24 cellular contexts compared by ENCODE assay signal in genomic region chr1:203196371-203196770, GRCh38. TPM values are rescaled to one million over a fixed set of nuclear protein-coding genes. Genes with fewer than 3 reads are reported as not detected.
DNase-seq lines count a peak whose midpoint lies in the region; ATAC-seq, FAIRE-seq and TF ChIP-seq lines count a peak whose summit lies in the region.
"Had no signal": no experiment of that assay in that cellular context is flagged by ENCODE, and none has a peak within 500 bp of the region (broad histone marks: within the 10 kb centered on the region; RNA-seq: fewer than 3 reads in every experiment).

No MANE protein-coding gene starts in this region.

- POLR2A ChIA-PET in K562 (lab: Yijun Ruan, JAX) = interaction anchor here (0.7 to 1.0 kb wide), 5 partner anchors 15 to 484 kb away, joined by 3 to 4 read pairs (median 3); no protein-coding TSS in a partner anchor

- no peak overlapping the region for H2AK5ac ChIP-seq in H9 (ENCODE audit: insufficient read length, low read length)

- TF ChIP-seq RAD21 in K562 (CRISPR knock-in tag; conservative IDR thresholded peaks at IDR 0.05 in 1 of 2, IDR thresholded peaks at IDR 0.05 in 1 of 2) = no peak

- no peak for TF ChIP-seq POLR2A in K562 (conservative IDR thresholded peaks at IDR 0.05)

- H3T11ph ChIP-seq in H9 (ENCODE audit: low read length) = no peak overlapping the region

- H3K9me3 ChIP-seq in H9 (ENCODE audit: control insufficient read depth, low read depth, low read length) (no peaks in the 10 kb centered on the region), K562 (replicated peaks; ENCODE audit: control insufficient read depth, insufficient read depth, low read depth, low read length) (no peaks in the 10 kb centered on the region), upper lobe of right lung (no peaks in the 10 kb centered on the region)
- H3K9me3 ChIP-seq: BLaER1, body of pancreas, pancreas had no signal

- intact Hi-C loops in K562 (cut with micrococcal nuclease) (no loop called here), upper lobe of right lung (cut with DNase I) (no loop called here)

- H2BK5ac ChIP-seq in H9 (ENCODE audit: insufficient read length, low read length) = no peak overlapping the region

- no peak overlapping the region for H2BK120ac ChIP-seq in H9 (ENCODE audit: low read depth, low read length, poor library complexity, severe bottlenecking)

- H2BK12ac ChIP-seq in H9 (ENCODE audit: insufficient read length, low read depth, low read length) = no peak overlapping the region

- no peak overlapping the region for H3K4me3 Mint-ChIP-seq in H9
- H3K4me3 Mint-ChIP-seq in T-helper 2 cell treated with Interferon-gamma antibody and Interleukin-4, amounts not matched to agents 5 μg/mL and 100 μg/mL, for 36 hours = no peak overlapping the region
- H3K4me3 Mint-ChIP-seq: activated CD8-positive, alpha-beta T cell treated with anti-CD3 and anti-CD28 coated beads for 36 hours; activated naive CD4-positive, alpha-beta T cell treated with anti-CD3 and anti-CD28 coated beads, Interleukin-2, amount 50 U/mL, for 24 hours; activated T-cell treated with anti-CD3 and anti-CD28 coated beads, Interleukin-2, amount 50 U/mL, for 24 hours had no signal

- H3K23me2 ChIP-seq in H9 (ENCODE audit: insufficient read length, low read depth, low read length, poor library complexity, severe bottlenecking) = no peaks in the 10 kb centered on the region

- no peak overlapping the region for H3K27ac Mint-ChIP-seq in H9
- H3K27ac Mint-ChIP-seq in T-helper 2 cell treated with Interferon-gamma antibody and Interleukin-4, amounts not matched to agents 5 μg/mL and 100 μg/mL, for 36 hours = no peak overlapping the region
- H3K27ac Mint-ChIP-seq: activated CD8-positive, alpha-beta T cell treated with anti-CD3 and anti-CD28 coated beads for 36 hours; activated naive CD4-positive, alpha-beta T cell treated with anti-CD3 and anti-CD28 coated beads, Interleukin-2, amount 50 U/mL, for 24 hours; activated T-cell treated with anti-CD3 and anti-CD28 coated beads, Interleukin-2, amount 50 U/mL, for 24 hours had no signal

- H3K4ac ChIP-seq in H9 (ENCODE audit: low read depth, low read length) = no peak overlapping the region

- H2BK15ac ChIP-seq in H9 (ENCODE audit: low read depth, low read length) = no peak overlapping the region

- no peak overlapping the region for H3K56ac ChIP-seq in H9 (ENCODE audit: insufficient read length, low read depth, low read length)

- H4K5ac ChIP-seq in H9 (ENCODE audit: insufficient read length, low read depth, low read length) = no peak overlapping the region

- H3K23ac ChIP-seq in H9 (ENCODE audit: insufficient read length, low read depth, low read length) = no peak overlapping the region

- H3K79me2 ChIP-seq in H9 (ENCODE audit: insufficient read depth, low read length) (no peaks in the 10 kb centered on the region), K562 (ENCODE audit: control insufficient read depth, insufficient read depth, low read length) (no peaks in the 10 kb centered on the region)

- DNase-seq in H9 (peak; percentile 49), K562 (ENCODE audit: extremely low read depth in 1 of 4, low spot score in 3 of 4) (peak; percentile 22 to 70 (median 49)), myocyte (ENCODE audit: low read depth) (peak; percentile 49), upper lobe of right lung (peak; percentile 40), LoVo (ENCODE audit: low spot score) (no peak)
- DNase-seq in T-helper 2 cell treated with Interferon-gamma antibody and Interleukin-4, amounts not matched to agents 5 μg/mL and 100 μg/mL, for 36 hours (ENCODE audit: low spot score) = no peak
- DNase-seq: activated CD8-positive, alpha-beta T cell treated with anti-CD3 and anti-CD28 coated beads for 36 hours; activated T-cell treated with anti-CD3 and anti-CD28 coated beads, Interleukin-2, amount 50 U/mL, for 24 hours; body of pancreas; dermis blood vessel endothelial cell; MM.1S; NCI-H187 treated with DMSO at 0.1 percent for 48 hours; NCI-H446; stimulated activated CD4-positive, alpha-beta T cell treated with anti-CD3 and anti-CD28 coated beads, Interleukin-4, amount 100 ng/mL, for 4 hours; substantia nigra had no signal

- H3K27me3 Mint-ChIP-seq in H9 (ENCODE audit: low read depth) = peaks cover 13% of the 10 kb centered on the region
- H3K27me3 Mint-ChIP-seq in T-helper 2 cell treated with Interferon-gamma antibody and Interleukin-4, amounts not matched to agents 5 μg/mL and 100 μg/mL, for 36 hours (ENCODE audit: low read depth) = peaks cover 9% of the 10 kb centered on the region
- H3K27me3 Mint-ChIP-seq: activated CD8-positive, alpha-beta T cell treated with anti-CD3 and anti-CD28 coated beads for 36 hours had no signal

- BruUV-seq in K562 (replicated peaks; lab: Mats Ljungman, UMichigan) = no TSS peak

- no peaks in the 10 kb centered on the region for H3K27me3 ChIP-seq in H9 (ENCODE audit: insufficient read depth, low read length)
- peaks cover 15 to 30% of the 10 kb centered on the region in 2 experiments; a peak in 4 of 5 replicates for H3K27me3 ChIP-seq in K562 (ENCODE audit: control insufficient read depth in 2 of 2, insufficient read depth in 2 of 2, low read length in 2 of 2)
- no peaks in the 10 kb centered on the region for H3K27me3 ChIP-seq in upper lobe of right lung
- H3K27me3 ChIP-seq: BLaER1, body of pancreas, pancreas had no signal

- peak; percentile 42 for FAIRE-seq in K562 (lab: Jason Lieb, UNC)
- FAIRE-seq: GM12892, pancreas had no signal

- H3K9ac ChIP-seq in H9 (ENCODE audit: extremely low read depth, insufficient read length, low read length) (no peak overlapping the region), K562 (ENCODE audit: insufficient read depth in 1 of 2, low read depth in 2 of 2, low read length in 2 of 2) (no peak overlapping the region)
- H3K9ac ChIP-seq: BLaER1 had no signal

- H3K4me3 ChIP-seq in K562 (no peak overlapping the region), upper lobe of right lung (no peak overlapping the region)
- H3K4me3 ChIP-seq: BLaER1, body of pancreas, pancreas, skin epidermis had no signal

- no peak for TF ChIP-seq EP300 in K562 (IDR thresholded peaks at IDR 0.05; ENCODE audit: low read length)

- peak; percentile 46; the same call in 2 of the 3 replicates for TF ChIP-seq CTCF in H9 (conservative IDR thresholded peaks at IDR 0.05)
- TF ChIP-seq CTCF in K562 (IDR thresholded peaks at IDR 0.05 in 2 of 3, conservative IDR thresholded peaks at IDR 0.05 in 1 of 3; ENCODE audit: insufficient read depth in 2 of 3, low read depth in 1 of 3, low read length in 3 of 3) = peak; percentile 20 to 55 (median 45); a peak in 5 of 6 replicates
- TF ChIP-seq CTCF in upper lobe of right lung (IDR thresholded peaks at IDR 0.05) = no peak

- peaks cover 2 to 3% of the 10 kb centered on the region in 2 experiments; a peak in 3 of 5 replicates for H3K9me3 Mint-ChIP-seq in H9
- no peaks in the 10 kb centered on the region for H3K9me3 Mint-ChIP-seq in T-helper 2 cell treated with Interferon-gamma antibody and Interleukin-4, amounts not matched to agents 5 μg/mL and 100 μg/mL, for 36 hours
- H3K9me3 Mint-ChIP-seq: activated CD8-positive, alpha-beta T cell treated with anti-CD3 and anti-CD28 coated beads for 36 hours; activated naive CD4-positive, alpha-beta T cell treated with anti-CD3 and anti-CD28 coated beads, Interleukin-2, amount 50 U/mL, for 24 hours; activated T-cell treated with anti-CD3 and anti-CD28 coated beads, Interleukin-2, amount 50 U/mL, for 24 hours had no signal

- CTCF ChIA-PET in K562 (lab: Yijun Ruan, JAX; ENCODE audit: low intra/inter-chr PET ratio) = no interaction called here

- H3K14ac ChIP-seq in H9 (ENCODE audit: insufficient read depth, low read length) = no peak overlapping the region

- H3K4me2 ChIP-seq in H9 (ENCODE audit: insufficient read depth, insufficient read length, low read length) (no peak overlapping the region), K562 (ENCODE audit: insufficient read depth, low read length) (no peak overlapping the region)
- H3K4me2 ChIP-seq: BLaER1 had no signal

- in situ Hi-C loops in K562 (cut with MboI) = no loop called here

- no peaks in the 10 kb centered on the region for H3K79me1 ChIP-seq in H9 (ENCODE audit: insufficient read depth, low read depth, low read length, poor library complexity, severe bottlenecking)

- no peak overlapping the region for H2BK20ac ChIP-seq in H9 (ENCODE audit: low read depth, low read length, poor library complexity, severe bottlenecking)

- H3K4me1 Mint-ChIP-seq in H9 = peaks cover 2 to 7% of the 10 kb centered on the region in 2 experiments; a peak in 2 of 4 replicates
- H3K4me1 Mint-ChIP-seq in T-helper 2 cell treated with Interferon-gamma antibody and Interleukin-4, amounts not matched to agents 5 μg/mL and 100 μg/mL, for 36 hours (ENCODE audit: low read depth) = no peaks in the 10 kb centered on the region
- H3K4me1 Mint-ChIP-seq: activated naive CD4-positive, alpha-beta T cell treated with anti-CD3 and anti-CD28 coated beads, Interleukin-2, amount 50 U/mL, for 24 hours had no signal

- H3K18ac ChIP-seq in H9 (ENCODE audit: insufficient read length, low read depth, low read length) = no peak overlapping the region

- no peak overlapping the region for H3K27ac ChIP-seq in H9 (ENCODE audit: insufficient read length, low read depth, low read length)
- H3K27ac ChIP-seq in K562 (ENCODE audit: extremely low read depth, low read depth, low read length) = no peak overlapping the region
- H3K27ac ChIP-seq in upper lobe of right lung = no peak overlapping the region
- H3K27ac ChIP-seq: BLaER1, body of pancreas, pancreas, skin epidermis, VCaP had no signal

- no peak overlapping the region for H4K91ac ChIP-seq in H9 (ENCODE audit: insufficient read length, low read depth, low read length)

- H2AFZ ChIP-seq in H9 (ENCODE audit: low read length) (no peak overlapping the region), K562 (ENCODE audit: low read depth, low read length) (no peak overlapping the region; the same call in 1 of the 2 replicates)

- ATAC-seq in K562 (peak; percentile 86), upper lobe of right lung (no peak), GM18520 (IDR thresholded peaks at IDR 0.05; ENCODE audit: unreplicated experiment) (no peak)
- ATAC-seq: activated CD8-positive, alpha-beta T cell treated with anti-CD3 and anti-CD28 coated beads for 36 hours; body of pancreas; pancreas had no signal

- no peaks in the 10 kb centered on the region for H3K9me1 ChIP-seq in K562 (ENCODE audit: control insufficient read depth, insufficient read depth, low read length)

- WGBS in H9 (ENCODE audit: extremely low coverage, insufficient read length, low lambda C conversion rate) = no CpG with 5 or more reads among the region's 3 CpGs
- WGBS in K562 (ENCODE audit: insufficient coverage, low coverage, missing lambda C conversion rate) = 2% methylated on average over 3 of the region's 3 CpGs

- no peak overlapping the region for H4K8ac ChIP-seq in H9 (replicated peaks; ENCODE audit: insufficient read length, low read depth, low read length)

- H3K36me3 ChIP-seq in K562 (ENCODE audit: control insufficient read depth, insufficient read depth, low read length) (no peaks in the 10 kb centered on the region), upper lobe of right lung (no peaks in the 10 kb centered on the region)
- H3K36me3 ChIP-seq: BLaER1, pancreas had no signal

- H3K36me3 Mint-ChIP-seq in H9 (ENCODE audit: insufficient read depth in 1 of 3, low read depth in 3 of 3) = no peaks in the 10 kb centered on the region
- H3K36me3 Mint-ChIP-seq in T-helper 2 cell treated with Interferon-gamma antibody and Interleukin-4, amounts not matched to agents 5 μg/mL and 100 μg/mL, for 36 hours (ENCODE audit: low read depth) = no peaks in the 10 kb centered on the region
- H3K36me3 Mint-ChIP-seq: activated naive CD4-positive, alpha-beta T cell treated with anti-CD3 and anti-CD28 coated beads, Interleukin-2, amount 50 U/mL, for 24 hours had no signal

- no peaks in the 10 kb centered on the region for H4K20me1 ChIP-seq in H9 (ENCODE audit: control insufficient read depth, insufficient read depth, insufficient read length)
- no peaks in the 10 kb centered on the region; the same call in 1 of the 2 replicates for H4K20me1 ChIP-seq in K562 (replicated peaks; ENCODE audit: control insufficient read depth, insufficient read depth, low read length)
- H4K20me1 ChIP-seq: BLaER1 had no signal

- H3K4me1 ChIP-seq in H9 (ENCODE audit: insufficient read depth, low read length) (no peaks in the 10 kb centered on the region), K562 (replicated peaks in 1 of 2; ENCODE audit: control insufficient read depth in 2 of 2, insufficient read depth in 2 of 2, low read length in 2 of 2) (no peaks in the 10 kb centered on the region), upper lobe of right lung (peaks cover 24% of the 10 kb centered on the region)
- H3K4me1 ChIP-seq: body of pancreas, pancreas had no signal

RNA-seq across cellular contexts. Expression of gene CHI3L1, which starts 9.9 kb away (rescaled TPM):
- total RNA-seq in H9 (2021) (not detected in 2 replicates), K562 (2014; rRNA removed) (not detected in 2 replicates), K562 (2014; rRNA removed; fragmentation: Illumina TruSeq; extraction: Trizol) (not detected in 2 replicates), K562 (2015; rRNA removed; fragmentation: Illumina TruSeq; extraction: Trizol) (not detected in 2 replicates), K562 (2021) (not detected in 2 replicates), myocyte (0.37 and 1.2 TPM in 2 replicates), upper lobe of right lung (85.1 TPM)
- total RNA-seq in K562 (2011; cell fraction: chromatin; rRNA removed; ENCODE audit: low replicate concordance) = not detected in 2 replicates
- not detected in 2 replicates for total RNA-seq in K562 (2011; cell fraction: nucleolus; rRNA removed)
- total RNA-seq in K562 (2011; cell fraction: nucleoplasm; rRNA removed) = not detected in 2 replicates
- polyA plus RNA-seq in K562 (2011; rRNA removed) (not detected in 2 replicates), K562 (2014; fragmentation: Illumina TruSeq; extraction: Trizol) (not detected in 2 replicates), K562 (2014; fragmentation: Nextera tagmentation; extraction: Ambion mirVana) (not detected), K562 (2014; rRNA removed) (not detected in 2 replicates)
- polyA plus RNA-seq in K562 (2011; cell fraction: cytosol; rRNA removed) = not detected in 2 replicates
- not detected in 2 replicates for polyA plus RNA-seq in K562 (2011; cell fraction: nucleus; rRNA removed)
- 0.22 TPM in 1 of 2 replicates, not detected in the other for polyA plus RNA-seq in K562 (2012)
- not detected in 2 replicates for polyA minus RNA-seq in K562 (2011; rRNA and poly(A)+ RNA removed)
- polyA minus RNA-seq in K562 (2011; cell fraction: cytosol; rRNA and poly(A)+ RNA removed) = not detected in 2 replicates
- polyA minus RNA-seq in K562 (2011; cell fraction: nucleus; rRNA and poly(A)+ RNA removed) = not detected in 2 replicates
- polyA plus RNA-seq in myocyte (2012) = 9.1 TPM
- total RNA-seq: activated CD8-positive, alpha-beta T cell treated with anti-CD3 and anti-CD28 coated beads for 36 hours had no signal

RNA-seq across cellular contexts. Expression of gene MYBPH, which starts 20.7 kb away (rescaled TPM):
- not detected in 2 replicates for total RNA-seq in H9 (2021)
- total RNA-seq in K562 (2011; cell fraction: chromatin; rRNA removed; ENCODE audit: low replicate concordance) = not detected in 2 replicates
- total RNA-seq in K562 (2011; cell fraction: nucleolus; rRNA removed) = not detected in 2 replicates
- total RNA-seq in K562 (2011; cell fraction: nucleoplasm; rRNA removed) = not detected in 2 replicates
- not detected in 2 replicates for total RNA-seq in K562 (2014; rRNA removed)
- total RNA-seq in K562 (2014; rRNA removed; fragmentation: Illumina TruSeq; extraction: Trizol) = not detected in 2 replicates
- not detected in 2 replicates for total RNA-seq in K562 (2015; rRNA removed; fragmentation: Illumina TruSeq; extraction: Trizol)
- not detected in 2 replicates for total RNA-seq in K562 (2021)
- not detected in 2 replicates for polyA plus RNA-seq in K562 (2011; rRNA removed)
- polyA plus RNA-seq in K562 (2011; cell fraction: cytosol; rRNA removed) = not detected in 2 replicates
- polyA plus RNA-seq in K562 (2011; cell fraction: nucleus; rRNA removed) = not detected in 2 replicates
- not detected in 2 replicates for polyA plus RNA-seq in K562 (2012)
- not detected in 2 replicates for polyA plus RNA-seq in K562 (2014; fragmentation: Illumina TruSeq; extraction: Trizol)
- polyA plus RNA-seq in K562 (2014; fragmentation: Nextera tagmentation; extraction: Ambion mirVana) = not detected
- 0.13 TPM in 1 of 2 replicates, not detected in the other for polyA plus RNA-seq in K562 (2014; rRNA removed)
- not detected in 2 replicates for polyA minus RNA-seq in K562 (2011; rRNA and poly(A)+ RNA removed)
- polyA minus RNA-seq in K562 (2011; cell fraction: cytosol; rRNA and poly(A)+ RNA removed) = not detected in 2 replicates
- not detected in 2 replicates for polyA minus RNA-seq in K562 (2011; cell fraction: nucleus; rRNA and poly(A)+ RNA removed)
- total RNA-seq in myocyte = 1,679 and 2,440 TPM in 2 replicates
- polyA plus RNA-seq in myocyte (2012) = 817 TPM
- not detected for total RNA-seq in upper lobe of right lung
- total RNA-seq: activated CD8-positive, alpha-beta T cell treated with anti-CD3 and anti-CD28 coated beads for 36 hours; body of pancreas; dermis blood vessel endothelial cell; glomerular endothelial cell; pancreas had no signal
- polyA plus RNA-seq: liver, pancreas had no signal

RNA-seq across cellular contexts. Expression of gene CHIT1, which starts 33.1 kb away (rescaled TPM):
- total RNA-seq in H9 (2021) (not detected in 2 replicates), K562 (2014; rRNA removed) (not detected in 2 replicates), K562 (2014; rRNA removed; fragmentation: Illumina TruSeq; extraction: Trizol) (not detected in 2 replicates), K562 (2015; rRNA removed; fragmentation: Illumina TruSeq; extraction: Trizol) (not detected in 2 replicates), K562 (2021) (not detected in 2 replicates), myocyte (5.0 and 7.7 TPM in 2 replicates), upper lobe of right lung (751 TPM)
- total RNA-seq in K562 (2011; cell fraction: chromatin; rRNA removed; ENCODE audit: low replicate concordance) = 0.12 TPM in 1 of 2 replicates, not detected in the other
- not detected in 2 replicates for total RNA-seq in K562 (2011; cell fraction: nucleolus; rRNA removed)
- total RNA-seq in K562 (2011; cell fraction: nucleoplasm; rRNA removed) = 0.08 TPM in 1 of 2 replicates, not detected in the other
- polyA plus RNA-seq in K562 (2011; rRNA removed) (not detected in 2 replicates), K562 (2014; fragmentation: Illumina TruSeq; extraction: Trizol) (not detected in 2 replicates), K562 (2014; fragmentation: Nextera tagmentation; extraction: Ambion mirVana) (not detected), K562 (2014; rRNA removed) (not detected in 2 replicates)
- not detected in 2 replicates for polyA plus RNA-seq in K562 (2011; cell fraction: cytosol; rRNA removed)
- polyA plus RNA-seq in K562 (2011; cell fraction: nucleus; rRNA removed) = 0.03 and 0.18 TPM in 2 replicates
- not detected in 2 replicates for polyA plus RNA-seq in K562 (2012)
- 0.04 TPM in 1 of 2 replicates, not detected in the other for polyA minus RNA-seq in K562 (2011; rRNA and poly(A)+ RNA removed)
- polyA minus RNA-seq in K562 (2011; cell fraction: cytosol; rRNA and poly(A)+ RNA removed) = not detected in 2 replicates
- 0.11 TPM in 1 of 2 replicates, not detected in the other for polyA minus RNA-seq in K562 (2011; cell fraction: nucleus; rRNA and poly(A)+ RNA removed)
- polyA plus RNA-seq in myocyte (2012) = 4.5 TPM
- total RNA-seq: glomerular endothelial cell had no signal

Comparison
In these comparisons a context has a peak if more than half of its experiments do, and no peak if none do; other contexts are left out.
1. DNase-seq: peak in H9 (single experiment), K562 (4 of 4), myocyte (single experiment) and upper lobe of right lung (single experiment); none in T-helper 2 cell treated with Interferon-gamma antibody and Interleukin-4, amounts not matched to agents 5 μg/mL and 100 μg/mL, for 36 hours (single experiment) and LoVo (single experiment).
2. RNA of gene CHI3L1, which starts 9.9 kb away (total RNA-seq): 85.1 TPM in upper lobe of right lung (single experiment); 0.37 to 1.2 TPM in myocyte, not detected in H9 and not detected in K562; every median in the first group is over 10 times any median in the second.
3. RNA of gene MYBPH, which starts 20.7 kb away (total RNA-seq): 1,679 to 2,440 TPM in myocyte; not detected in upper lobe of right lung (single experiment), not detected in H9 and not detected in K562; every median in the first group is over 1,000 times any median in the second.
4. RNA of gene CHIT1, which starts 33.1 kb away (total RNA-seq): 751 TPM in upper lobe of right lung (single experiment); 5.0 to 7.7 TPM in myocyte, not detected in H9 and 0.08 to 0.12 TPM in K562; every median in the first group is over 10 times any median in the second.